ENCODE assay signal across 13 cellular contexts in genomic region chr18:524496-524895, GRCh38. TPM values are rescaled to one million over a fixed set of nuclear protein-coding genes. Genes with fewer than 3 reads are reported as not detected.
DNase-seq lines count a peak whose midpoint lies in the region; ATAC-seq and TF ChIP-seq lines count a peak whose summit lies in the region.
"Had no signal": no experiment of that assay in that cellular context is flagged by ENCODE, and none has a peak within 500 bp of the region (broad histone marks: within the 10 kb centered on the region; RNA-seq: fewer than 3 reads in every experiment).

No MANE protein-coding gene starts in this region.

- H3K27ac Mint-ChIP-seq in nephron = peak overlapping the region; percentile 66 to 86 (median 69)
- H3K27ac Mint-ChIP-seq: activated CD4-positive, alpha-beta memory T cell treated with anti-CD3 and anti-CD28 coated beads, Interleukin-2, amount 10 ng/mL, durations not matched to agents 7 days and 5 days; activated naive CD4-positive, alpha-beta T cell treated with anti-CD3 and anti-CD28 coated beads, Interleukin-2, amount 10 ng/mL, durations not matched to agents 7 days and 5 days; CD4-positive, CD25-positive, alpha-beta regulatory T cell had no signal

- H3K27me3 ChIP-seq in brain microvascular endothelial cell (replicated peaks) = no peaks in the 10 kb centered on the region

- H3K36me3 Mint-ChIP-seq in nephron (ENCODE audit: low read depth) = no peaks in the 10 kb centered on the region
- H3K36me3 Mint-ChIP-seq: activated naive CD4-positive, alpha-beta T cell treated with anti-CD3 and anti-CD28 coated beads, Interleukin-2, amount 10 ng/mL, durations not matched to agents 7 days and 5 days; CD4-positive, CD25-positive, alpha-beta regulatory T cell had no signal

- no peaks in the 10 kb centered on the region for H3K27me3 Mint-ChIP-seq in nephron (ENCODE audit: low read depth)
- H3K27me3 Mint-ChIP-seq: activated naive CD4-positive, alpha-beta T cell treated with anti-CD3 and anti-CD28 coated beads, Interleukin-2, amount 10 ng/mL, durations not matched to agents 7 days and 5 days; CD4-positive, CD25-positive, alpha-beta regulatory T cell had no signal

- H3K4me3 Mint-ChIP-seq in nephron = no peak overlapping the region
- H3K4me3 Mint-ChIP-seq: activated CD4-positive, alpha-beta memory T cell treated with anti-CD3 and anti-CD28 coated beads, Interleukin-2, amount 10 ng/mL, durations not matched to agents 7 days and 5 days; activated naive CD4-positive, alpha-beta T cell treated with anti-CD3 and anti-CD28 coated beads, Interleukin-2, amount 10 ng/mL, durations not matched to agents 7 days and 5 days; CD4-positive, CD25-positive, alpha-beta regulatory T cell had no signal

- H3K9me3 Mint-ChIP-seq in nephron = no peaks in the 10 kb centered on the region
- H3K9me3 Mint-ChIP-seq: activated CD4-positive, alpha-beta memory T cell treated with anti-CD3 and anti-CD28 coated beads, Interleukin-2, amount 10 ng/mL, durations not matched to agents 7 days and 5 days; activated naive CD4-positive, alpha-beta T cell treated with anti-CD3 and anti-CD28 coated beads, Interleukin-2, amount 10 ng/mL, durations not matched to agents 7 days and 5 days; CD4-positive, CD25-positive, alpha-beta regulatory T cell had no signal

- TF ChIP-seq CTCF in brain microvascular endothelial cell (IDR thresholded peaks at IDR 0.05; ENCODE audit: low read depth, low read length, missing control alignments) (no peak), nephron (IDR thresholded peaks at IDR 0.05; ENCODE audit: unreplicated experiment in 3 of 3) (no peak)

- peak; percentile 3 for DNase-seq in Daoy (ENCODE audit: low read depth)
- DNase-seq in brain microvascular endothelial cell = no peak
- DNase-seq in NCI-H526 (lab: John Stamatoyannopoulos, UW) = no peak
- no peak for DNase-seq in OCI-M1 (lab: John Stamatoyannopoulos, UW)
- DNase-seq in NCI-H82 treated with DMSO at 0.1 percent for 48 hours (lab: John Stamatoyannopoulos, UW; ENCODE audit: unreplicated experiment) = no peak
- DNase-seq: activated CD4-positive, alpha-beta memory T cell treated with anti-CD3 and anti-CD28 coated beads, Interleukin-2, amount 10 ng/mL, durations not matched to agents 7 days and 5 days; activated naive CD4-positive, alpha-beta T cell treated with anti-CD3 and anti-CD28 coated beads, Interleukin-2, amount 10 ng/mL, durations not matched to agents 7 days and 5 days; CD4-positive, CD25-positive, alpha-beta regulatory T cell; NCI-H524 treated with DMSO at 0.1 percent for 48 hours; small intestine had no signal

- peak; percentile 53 for ATAC-seq in HG02981 (IDR thresholded peaks at IDR 0.05; ENCODE audit: unreplicated experiment)
- ATAC-seq in GM19397 (IDR thresholded peaks at IDR 0.05; ENCODE audit: unreplicated experiment) = no peak

- peak overlapping the region; percentile 22 for H3K27ac ChIP-seq in brain microvascular endothelial cell

- peaks cover 36% of the 10 kb centered on the region for H3K4me1 Mint-ChIP-seq in nephron
- H3K4me1 Mint-ChIP-seq: activated CD4-positive, alpha-beta memory T cell treated with anti-CD3 and anti-CD28 coated beads, Interleukin-2, amount 10 ng/mL, durations not matched to agents 7 days and 5 days; activated naive CD4-positive, alpha-beta T cell treated with anti-CD3 and anti-CD28 coated beads, Interleukin-2, amount 10 ng/mL, durations not matched to agents 7 days and 5 days; CD4-positive, CD25-positive, alpha-beta regulatory T cell had no signal

- in situ Hi-C loops in brain microvascular endothelial cell (cut with HindIII; ENCODE audit: low pct_ligation_motif_present, low sequenced_read_pairs) = no loop called here

- H3K4me3 ChIP-seq in brain microvascular endothelial cell (ENCODE audit: low read depth, low read length) = no peak overlapping the region

- H3K36me3 ChIP-seq in brain microvascular endothelial cell (replicated peaks) = no peaks in the 10 kb centered on the region

RNA-seq across cellular contexts. Expression of gene COLEC12, which starts 24.0 kb away (rescaled TPM):
- 1.7 and 2.6 TPM in 2 replicates for total RNA-seq in Daoy (2014; rRNA removed; shearing (Covaris generic))
- total RNA-seq: activated CD4-positive, alpha-beta memory T cell treated with anti-CD3 and anti-CD28 coated beads, Interleukin-2, amount 10 ng/mL, durations not matched to agents 7 days and 5 days; CD4-positive, CD25-positive, alpha-beta regulatory T cell had no signal

RNA-seq across cellular contexts. Expression of gene CETN1, which starts 55.7 kb away (rescaled TPM):
- not detected in 2 replicates for total RNA-seq in Daoy (2014; rRNA removed; shearing (Covaris generic))
- total RNA-seq: activated CD4-positive, alpha-beta memory T cell treated with anti-CD3 and anti-CD28 coated beads, Interleukin-2, amount 10 ng/mL, durations not matched to agents 7 days and 5 days; CD4-positive, CD25-positive, alpha-beta regulatory T cell had no signal
